2 cellular contexts compared by ENCODE assay signal in genomic region chr13:67086260-67086659, GRCh38.
TF ChIP-seq lines count a peak whose summit lies in the region.

No MANE protein-coding gene starts in this region.

TF ChIP-seq in SK-N-SH treated with all-trans-retinoic acid at 6 μM for 48 hours, 23 proteins besides CTCF, POLR2A, EP300 and RAD21 (continued from another document):
- TF ChIP-seq, protein P1, sequence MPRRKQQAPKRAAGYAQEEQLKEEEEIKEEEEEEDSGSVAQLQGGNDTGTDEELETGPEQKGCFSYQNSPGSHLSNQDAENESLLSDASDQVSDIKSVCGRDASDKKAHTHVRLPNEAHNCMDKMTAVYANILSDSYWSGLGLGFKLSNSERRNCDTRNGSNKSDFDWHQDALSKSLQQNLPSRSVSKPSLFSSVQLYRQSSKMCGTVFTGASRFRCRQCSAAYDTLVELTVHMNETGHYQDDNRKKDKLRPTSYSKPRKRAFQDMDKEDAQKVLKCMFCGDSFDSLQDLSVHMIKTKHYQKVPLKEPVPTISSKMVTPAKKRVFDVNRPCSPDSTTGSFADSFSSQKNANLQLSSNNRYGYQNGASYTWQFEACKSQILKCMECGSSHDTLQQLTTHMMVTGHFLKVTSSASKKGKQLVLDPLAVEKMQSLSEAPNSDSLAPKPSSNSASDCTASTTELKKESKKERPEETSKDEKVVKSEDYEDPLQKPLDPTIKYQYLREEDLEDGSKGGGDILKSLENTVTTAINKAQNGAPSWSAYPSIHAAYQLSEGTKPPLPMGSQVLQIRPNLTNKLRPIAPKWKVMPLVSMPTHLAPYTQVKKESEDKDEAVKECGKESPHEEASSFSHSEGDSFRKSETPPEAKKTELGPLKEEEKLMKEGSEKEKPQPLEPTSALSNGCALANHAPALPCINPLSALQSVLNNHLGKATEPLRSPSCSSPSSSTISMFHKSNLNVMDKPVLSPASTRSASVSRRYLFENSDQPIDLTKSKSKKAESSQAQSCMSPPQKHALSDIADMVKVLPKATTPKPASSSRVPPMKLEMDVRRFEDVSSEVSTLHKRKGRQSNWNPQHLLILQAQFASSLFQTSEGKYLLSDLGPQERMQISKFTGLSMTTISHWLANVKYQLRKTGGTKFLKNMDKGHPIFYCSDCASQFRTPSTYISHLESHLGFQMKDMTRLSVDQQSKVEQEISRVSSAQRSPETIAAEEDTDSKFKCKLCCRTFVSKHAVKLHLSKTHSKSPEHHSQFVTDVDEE (CRISPR knock-in tag; IDR thresholded peaks at IDR 0.05), result no peak
- TF ChIP-seq ESRRG (CRISPR knock-in tag; IDR thresholded peaks at IDR 0.05), result no peak
- peak; percentile 55; the same call in 1 of the 2 replicates for TF ChIP-seq ISL1 (CRISPR knock-in tag; IDR thresholded peaks at IDR 0.05)
- no peak for TF ChIP-seq PATZ1 (CRISPR knock-in tag; IDR thresholded peaks at IDR 0.05; ENCODE audit: borderline replicate concordance)
- no peak for TF ChIP-seq ZC3H10 (CRISPR knock-in tag; IDR thresholded peaks at IDR 0.05)
- no peak for TF ChIP-seq PPARA (CRISPR knock-in tag; IDR thresholded peaks at IDR 0.05; ENCODE audit: borderline replicate concordance)
- no peak for TF ChIP-seq ZNF8 (CRISPR knock-in tag; IDR thresholded peaks at IDR 0.05)

TF ChIP-seq in SK-N-SH, 30 proteins besides CTCF, POLR2A, EP300 and RAD21 (continued from another document):
- TF ChIP-seq, protein P2, sequence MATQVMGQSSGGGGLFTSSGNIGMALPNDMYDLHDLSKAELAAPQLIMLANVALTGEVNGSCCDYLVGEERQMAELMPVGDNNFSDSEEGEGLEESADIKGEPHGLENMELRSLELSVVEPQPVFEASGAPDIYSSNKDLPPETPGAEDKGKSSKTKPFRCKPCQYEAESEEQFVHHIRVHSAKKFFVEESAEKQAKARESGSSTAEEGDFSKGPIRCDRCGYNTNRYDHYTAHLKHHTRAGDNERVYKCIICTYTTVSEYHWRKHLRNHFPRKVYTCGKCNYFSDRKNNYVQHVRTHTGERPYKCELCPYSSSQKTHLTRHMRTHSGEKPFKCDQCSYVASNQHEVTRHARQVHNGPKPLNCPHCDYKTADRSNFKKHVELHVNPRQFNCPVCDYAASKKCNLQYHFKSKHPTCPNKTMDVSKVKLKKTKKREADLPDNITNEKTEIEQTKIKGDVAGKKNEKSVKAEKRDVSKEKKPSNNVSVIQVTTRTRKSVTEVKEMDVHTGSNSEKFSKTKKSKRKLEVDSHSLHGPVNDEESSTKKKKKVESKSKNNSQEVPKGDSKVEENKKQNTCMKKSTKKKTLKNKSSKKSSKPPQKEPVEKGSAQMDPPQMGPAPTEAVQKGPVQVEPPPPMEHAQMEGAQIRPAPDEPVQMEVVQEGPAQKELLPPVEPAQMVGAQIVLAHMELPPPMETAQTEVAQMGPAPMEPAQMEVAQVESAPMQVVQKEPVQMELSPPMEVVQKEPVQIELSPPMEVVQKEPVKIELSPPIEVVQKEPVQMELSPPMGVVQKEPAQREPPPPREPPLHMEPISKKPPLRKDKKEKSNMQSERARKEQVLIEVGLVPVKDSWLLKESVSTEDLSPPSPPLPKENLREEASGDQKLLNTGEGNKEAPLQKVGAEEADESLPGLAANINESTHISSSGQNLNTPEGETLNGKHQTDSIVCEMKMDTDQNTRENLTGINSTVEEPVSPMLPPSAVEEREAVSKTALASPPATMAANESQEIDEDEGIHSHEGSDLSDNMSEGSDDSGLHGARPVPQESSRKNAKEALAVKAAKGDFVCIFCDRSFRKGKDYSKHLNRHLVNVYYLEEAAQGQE (IDR thresholded peaks at IDR 0.05; ENCODE audit: low read depth, low read length), result no peak
- no peak for TF ChIP-seq SMC3 (IDR thresholded peaks at IDR 0.05; ENCODE audit: low read depth, low read length)
- no peak for TF ChIP-seq YY1 (IDR thresholded peaks at IDR 0.05; ENCODE audit: low read depth)
- no peak for TF ChIP-seq EZH2phosphoT487 (IDR thresholded peaks at IDR 0.05; ENCODE audit: borderline replicate concordance, low read depth)
- TF ChIP-seq TAF1 (IDR thresholded peaks at IDR 0.05; ENCODE audit: borderline replicate concordance, low read depth, low read length), result no peak
- TF ChIP-seq, protein P3, sequence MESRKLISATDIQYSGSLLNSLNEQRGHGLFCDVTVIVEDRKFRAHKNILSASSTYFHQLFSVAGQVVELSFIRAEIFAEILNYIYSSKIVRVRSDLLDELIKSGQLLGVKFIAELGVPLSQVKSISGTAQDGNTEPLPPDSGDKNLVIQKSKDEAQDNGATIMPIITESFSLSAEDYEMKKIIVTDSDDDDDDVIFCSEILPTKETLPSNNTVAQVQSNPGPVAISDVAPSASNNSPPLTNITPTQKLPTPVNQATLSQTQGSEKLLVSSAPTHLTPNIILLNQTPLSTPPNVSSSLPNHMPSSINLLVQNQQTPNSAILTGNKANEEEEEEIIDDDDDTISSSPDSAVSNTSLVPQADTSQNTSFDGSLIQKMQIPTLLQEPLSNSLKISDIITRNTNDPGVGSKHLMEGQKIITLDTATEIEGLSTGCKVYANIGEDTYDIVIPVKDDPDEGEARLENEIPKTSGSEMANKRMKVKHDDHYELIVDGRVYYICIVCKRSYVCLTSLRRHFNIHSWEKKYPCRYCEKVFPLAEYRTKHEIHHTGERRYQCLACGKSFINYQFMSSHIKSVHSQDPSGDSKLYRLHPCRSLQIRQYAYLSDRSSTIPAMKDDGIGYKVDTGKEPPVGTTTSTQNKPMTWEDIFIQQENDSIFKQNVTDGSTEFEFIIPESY (IDR thresholded peaks at IDR 0.05; ENCODE audit: borderline replicate concordance, low read depth), result no peak
- no peak for TF ChIP-seq PBX3 (IDR thresholded peaks at IDR 0.05)
